In genomic region chr3:129085165-129085715, GRCh38 we compare ENCODE assay signal across 18 cellular contexts. TPM values are rescaled to one million over a fixed set of nuclear protein-coding genes. Genes with fewer than 3 reads are reported as not detected.
DNase-seq lines count a peak whose midpoint lies in the region; ATAC-seq, FAIRE-seq and TF ChIP-seq lines count a peak whose summit lies in the region.
"Had no signal": no experiment of that assay in that cellular context is flagged by ENCODE, and none has a peak within 500 bp of the region (broad histone marks: within the 10 kb centered on the region; RNA-seq: fewer than 3 reads in every experiment).

No MANE protein-coding gene starts in this region.

- H3K9me2 ChIP-seq in GM23338 (ENCODE audit: insufficient read depth) = no peaks in the 10 kb centered on the region

- no peaks in the 10 kb centered on the region for H3K9me3 Mint-ChIP-seq in activated naive CD8-positive, alpha-beta T cell (ENCODE audit: low read depth)
- H3K9me3 Mint-ChIP-seq in activated naive CD8-positive, alpha-beta T cell treated with anti-CD3 and anti-CD28 coated beads for 36 hours = no peaks in the 10 kb centered on the region
- H3K9me3 Mint-ChIP-seq in GM23338 (no peaks in the 10 kb centered on the region), progenitor cell of endocrine pancreas (ENCODE audit: low read depth) (no peaks in the 10 kb centered on the region)
- H3K9me3 Mint-ChIP-seq in central memory CD8-positive, alpha-beta T cell = no peaks in the 10 kb centered on the region

- H3K79me2 ChIP-seq in GM23338 (replicated peaks; ENCODE audit: insufficient read depth) = no peaks in the 10 kb centered on the region

- FAIRE-seq in small intestine (lab: Jason Lieb, UNC) = no peak

- H3K27ac ChIP-seq in GM23338 (ENCODE audit: low read depth) (no peak overlapping the region), small intestine (ENCODE audit: low read depth in 1 of 2, low read length in 1 of 2) (no peak overlapping the region)
- H3K27ac ChIP-seq: PC-9 had no signal

- peak overlapping the region; percentile 84 for H3K27ac Mint-ChIP-seq in activated naive CD8-positive, alpha-beta T cell
- H3K27ac Mint-ChIP-seq in activated naive CD8-positive, alpha-beta T cell treated with anti-CD3 and anti-CD28 coated beads for 36 hours = no peak overlapping the region
- H3K27ac Mint-ChIP-seq in GM23338 (peak overlapping the region; percentile 69), progenitor cell of endocrine pancreas (peak overlapping the region; percentile 10)
- H3K27ac Mint-ChIP-seq in central memory CD8-positive, alpha-beta T cell (ENCODE audit: low read depth) = peak overlapping the region; percentile 59

- no peaks in the 10 kb centered on the region for H3F3A ChIP-seq in GM23338 (replicated peaks; ENCODE audit: low read depth)

- no peak overlapping the region for H3K4me2 ChIP-seq in GM23338
- H3K4me2 ChIP-seq: PC-9 had no signal

- ATAC-seq in GM23338 = no peak
- no peak for ATAC-seq in central memory CD8-positive, alpha-beta T cell (replicated peaks; ENCODE audit: extremely low read depth, poor library complexity, severe bottlenecking)

- peaks cover 22% of the 10 kb centered on the region for H3K4me1 Mint-ChIP-seq in activated naive CD8-positive, alpha-beta T cell (ENCODE audit: low read depth)
- H3K4me1 Mint-ChIP-seq in activated naive CD8-positive, alpha-beta T cell treated with anti-CD3 and anti-CD28 coated beads for 36 hours = peaks cover 9% of the 10 kb centered on the region
- H3K4me1 Mint-ChIP-seq in GM23338 (no peaks in the 10 kb centered on the region), progenitor cell of endocrine pancreas (ENCODE audit: low read depth) (peaks cover 2% of the 10 kb centered on the region)
- peaks cover 7% of the 10 kb centered on the region for H3K4me1 Mint-ChIP-seq in central memory CD8-positive, alpha-beta T cell

- no peaks in the 10 kb centered on the region for H3K36me3 Mint-ChIP-seq in activated naive CD8-positive, alpha-beta T cell
- H3K36me3 Mint-ChIP-seq in activated naive CD8-positive, alpha-beta T cell treated with anti-CD3 and anti-CD28 coated beads for 36 hours = no peaks in the 10 kb centered on the region
- H3K36me3 Mint-ChIP-seq in GM23338 (ENCODE audit: low read depth) (no peaks in the 10 kb centered on the region), progenitor cell of endocrine pancreas (ENCODE audit: insufficient read depth) (no peaks in the 10 kb centered on the region)
- peaks cover 3% of the 10 kb centered on the region for H3K36me3 Mint-ChIP-seq in central memory CD8-positive, alpha-beta T cell (ENCODE audit: insufficient read depth)

- H3K4me3 ChIP-seq in GM23338 (no peak overlapping the region), small intestine (ENCODE audit: low read depth in 1 of 2, low read length in 2 of 2) (no peak overlapping the region)
- H3K4me3 ChIP-seq: PC-9 had no signal

- H3K36me3 ChIP-seq in GM23338 (ENCODE audit: insufficient read depth) = no peaks in the 10 kb centered on the region
- H3K36me3 ChIP-seq in small intestine (ENCODE audit: control insufficient read depth in 2 of 2, insufficient read depth in 2 of 2, low read length in 2 of 2) = no peaks in the 10 kb centered on the region
- H3K36me3 ChIP-seq: BE2C had no signal

- no peak overlapping the region for H3K4me3 Mint-ChIP-seq in activated naive CD8-positive, alpha-beta T cell
- H3K4me3 Mint-ChIP-seq in activated naive CD8-positive, alpha-beta T cell treated with anti-CD3 and anti-CD28 coated beads for 36 hours = no peak overlapping the region
- H3K4me3 Mint-ChIP-seq in GM23338 = no peak overlapping the region
- H3K4me3 Mint-ChIP-seq in central memory CD8-positive, alpha-beta T cell = no peak overlapping the region
- no peak overlapping the region for H3K4me3 Mint-ChIP-seq in progenitor cell of endocrine pancreas (ENCODE audit: low read depth)

- DNase-seq in activated naive CD8-positive, alpha-beta T cell treated with anti-CD3 and anti-CD28 coated beads for 36 hours = no peak
- DNase-seq in GM23338 (ENCODE audit: low spot score) (no peak), progenitor cell of endocrine pancreas (ENCODE audit: low spot score, unreplicated experiment) (no peak), small intestine (no peak)
- no peak for DNase-seq in central memory CD8-positive, alpha-beta T cell (ENCODE audit: low spot score in 2 of 2)
- no peak for DNase-seq in stimulated activated CD4-positive, alpha-beta T cell treated with anti-CD3 and anti-CD28 coated beads, Interleukin-4, amount 100 ng/mL, for 24 hours
- DNase-seq: BE2C, DMS153, H7, Karpas-422, MM.1S, NCI-H1105 treated with DMSO at 0.1 percent for 48 hours, NCI-H187 treated with DMSO at 0.1 percent for 48 hours, NCI-H2171, NCI-H446 treated with DMSO at 0.1 percent for 48 hours, NCI-H748 treated with DMSO at 0.1 percent for 48 hours, PC-9 had no signal

- no peaks in the 10 kb centered on the region for H3K9me3 ChIP-seq in small intestine (ENCODE audit: control insufficient read depth, low read depth)
- H3K9me3 ChIP-seq: BE2C had no signal

- H3K27me3 ChIP-seq in GM23338 (ENCODE audit: insufficient read depth) (no peaks in the 10 kb centered on the region), small intestine (ENCODE audit: control insufficient read depth in 2 of 2, insufficient read depth in 2 of 2, low read length in 2 of 2) (no peaks in the 10 kb centered on the region)
- H3K27me3 ChIP-seq: BE2C had no signal

- H3K4me1 ChIP-seq in GM23338 (ENCODE audit: insufficient read depth) (no peaks in the 10 kb centered on the region), small intestine (ENCODE audit: control insufficient read depth in 2 of 2, insufficient read depth in 1 of 2, low read depth in 1 of 2, low read length in 1 of 2) (no peaks in the 10 kb centered on the region)
- H3K4me1 ChIP-seq: BE2C had no signal

- no peaks in the 10 kb centered on the region for H4K20me1 ChIP-seq in GM23338 (replicated peaks; ENCODE audit: insufficient read depth)

- WGBS in small intestine, 3 donors = 91 to 95% (median 95%) methylated on average over 11 to 12 of the region's 12 CpGs

- TF ChIP-seq CTCF in GM23338 (conservative IDR thresholded peaks at IDR 0.05; ENCODE audit: low read depth in 2 of 2) = no peak
- no peak for TF ChIP-seq CTCF in progenitor cell of endocrine pancreas (IDR thresholded peaks at IDR 0.05; ENCODE audit: unreplicated experiment)

- no peak overlapping the region for H2AFZ ChIP-seq in GM23338
- H2AFZ ChIP-seq: PC-9 had no signal

- H3K27me3 Mint-ChIP-seq in activated naive CD8-positive, alpha-beta T cell = no peaks in the 10 kb centered on the region
- H3K27me3 Mint-ChIP-seq in activated naive CD8-positive, alpha-beta T cell treated with anti-CD3 and anti-CD28 coated beads for 36 hours = no peaks in the 10 kb centered on the region
- H3K27me3 Mint-ChIP-seq in GM23338 (ENCODE audit: insufficient read depth, low read depth, poor library complexity) = peaks cover 6% of the 10 kb centered on the region
- no peaks in the 10 kb centered on the region for H3K27me3 Mint-ChIP-seq in central memory CD8-positive, alpha-beta T cell
- no peaks in the 10 kb centered on the region for H3K27me3 Mint-ChIP-seq in progenitor cell of endocrine pancreas

TF ChIP-seq in GM23338, 12 proteins besides CTCF, POLR2A, EP300 and RAD21 (continues in another document):
- TF ChIP-seq STAT1 (IDR thresholded peaks at IDR 0.05; ENCODE audit: unreplicated experiment) = no peak
- TF ChIP-seq EZH2phosphoT487 (IDR thresholded peaks at IDR 0.05; ENCODE audit: unreplicated experiment) = no peak
- TF ChIP-seq, protein P1, sequence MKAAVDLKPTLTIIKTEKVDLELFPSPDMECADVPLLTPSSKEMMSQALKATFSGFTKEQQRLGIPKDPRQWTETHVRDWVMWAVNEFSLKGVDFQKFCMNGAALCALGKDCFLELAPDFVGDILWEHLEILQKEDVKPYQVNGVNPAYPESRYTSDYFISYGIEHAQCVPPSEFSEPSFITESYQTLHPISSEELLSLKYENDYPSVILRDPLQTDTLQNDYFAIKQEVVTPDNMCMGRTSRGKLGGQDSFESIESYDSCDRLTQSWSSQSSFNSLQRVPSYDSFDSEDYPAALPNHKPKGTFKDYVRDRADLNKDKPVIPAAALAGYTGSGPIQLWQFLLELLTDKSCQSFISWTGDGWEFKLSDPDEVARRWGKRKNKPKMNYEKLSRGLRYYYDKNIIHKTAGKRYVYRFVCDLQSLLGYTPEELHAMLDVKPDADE (IDR thresholded peaks at IDR 0.05) = no peak
- TF ChIP-seq POLR2AphosphoS5 (IDR thresholded peaks at IDR 0.05; ENCODE audit: low read depth) = no peak
- TF ChIP-seq NANOG (IDR thresholded peaks at IDR 0.05; ENCODE audit: borderline replicate concordance) = no peak

RNA-seq across cellular contexts. Expression of gene GP9, which starts 24.7 kb away (rescaled TPM):
- total RNA-seq in activated naive CD8-positive, alpha-beta T cell treated with anti-CD3 and anti-CD28 coated beads for 36 hours = not detected
- not detected in 2 replicates for total RNA-seq in GM23338 (2014; rRNA removed; shearing (Covaris generic))
- polyA plus RNA-seq in GM23338 (2016; fragmentation: Nextera tagmentation; extraction: Ambion mirVana) = not detected in 2 replicates
- total RNA-seq in progenitor cell of endocrine pancreas = not detected in 2 replicates
- polyA plus RNA-seq in small intestine = under 1 TPM in 1 of 3 donors, not detected in 2; 0.06 TPM
- total RNA-seq: H7, PC-9 had no signal

RNA-seq across cellular contexts. Expression of gene RAB43, which starts 36.4 kb away (rescaled TPM):
- 10 to 100 TPM; 36.9 to 38.8 TPM for total RNA-seq in activated naive CD8-positive, alpha-beta T cell treated with anti-CD3 and anti-CD28 coated beads for 36 hours
- 32.5 and 37.0 TPM in 2 replicates for total RNA-seq in GM23338 (2014; rRNA removed; shearing (Covaris generic))
- 5.7 and 7.3 TPM in 2 replicates for polyA plus RNA-seq in GM23338 (2016; fragmentation: Nextera tagmentation; extraction: Ambion mirVana)
- total RNA-seq in progenitor cell of endocrine pancreas = 23.8 and 24.3 TPM in 2 replicates
- 10 to 100 TPM in 1 of 3 donors, 1 to 10 TPM in 2; 3.4 to 15.0 (median 4.1) TPM for polyA plus RNA-seq in small intestine
